ENCODE assay signal across 21 cellular contexts in genomic region chr5:172616136-172616535, GRCh38. TPM values are rescaled to one million over a fixed set of nuclear protein-coding genes. Genes with fewer than 3 reads are reported as not detected.
DNase-seq lines count a peak whose midpoint lies in the region; ATAC-seq and TF ChIP-seq lines count a peak whose summit lies in the region.
"Had no signal": no experiment of that assay in that cellular context is flagged by ENCODE, and none has a peak within 500 bp of the region (broad histone marks: within the 10 kb centered on the region; RNA-seq: fewer than 3 reads in every experiment).

No MANE protein-coding gene starts in this region.

- no peaks in the 10 kb centered on the region for H3K27me3 ChIP-seq in heart right ventricle
- no peaks in the 10 kb centered on the region for H3K27me3 ChIP-seq in uterus
- H3K27me3 ChIP-seq: BLaER1, SJSA1 had no signal

- H3K4me3 ChIP-seq in heart right ventricle (no peak overlapping the region), uterus (no peak overlapping the region)
- H3K4me3 ChIP-seq: BLaER1, GM23248, K562, SJSA1 had no signal

- WGBS in heart right ventricle, 2 donors = 71 to 74% methylated on average over 5 of the region's 5 CpGs

- no peak for DNase-seq in heart right ventricle
- DNase-seq in left ventricle myocardium superior = no peak
- DNase-seq in amniotic epithelial cell (ENCODE audit: low read depth) = peak; percentile 7
- DNase-seq in uterus = no peak
- no peak for DNase-seq in stimulated activated CD8-positive, alpha-beta memory T cell treated with anti-CD3 and anti-CD28 coated beads, Interleukin-4, amount 100 ng/mL, for 48 hours
- DNase-seq in SK-N-DZ (ENCODE audit: low spot score) = no peak
- DNase-seq in NCI-H69 (lab: John Stamatoyannopoulos, UW) = no peak
- DNase-seq: CD4-positive, CD25-positive, alpha-beta regulatory T cell; GM23248; H9; HFFc6; NCI-H1105 treated with DMSO at 0.1 percent for 48 hours; NCI-H146; NCI-H1930; NCI-H2107; NCI-H524; NCI-H774 had no signal

- peak overlapping the region in 2 of 3 experiments; percentile 94 to 97 for H3K27ac Mint-ChIP-seq in nephron
- H3K27ac Mint-ChIP-seq: CD4-positive, CD25-positive, alpha-beta regulatory T cell; H9; HFFc6 had no signal

- H3K9me3 ChIP-seq in heart right ventricle = peaks cover 0 to 28% (median 5%) of the 10 kb centered on the region in 11 donors
- no peaks in the 10 kb centered on the region for H3K9me3 ChIP-seq in uterus
- H3K9me3 ChIP-seq: SJSA1 had no signal

- ATAC-seq in heart right ventricle (no peak), left ventricle myocardium superior (no peak)
- ATAC-seq: K562 had no signal

- H3K4me1 ChIP-seq in heart right ventricle (peaks cover 0 to 18% (median 0%) of the 10 kb centered on the region in 9 donors), uterus (peaks cover 0 to 6% of the 10 kb centered on the region in 2 donors)
- H3K4me1 ChIP-seq: SJSA1 had no signal

- peak overlapping the region in 9 of 10 donors; percentile 29 to 87 (median 68) for H3K27ac ChIP-seq in heart right ventricle
- H3K27ac ChIP-seq in uterus = peak overlapping the region; percentile 70 to 91
- H3K27ac ChIP-seq: BLaER1, GM23248, SJSA1 had no signal

- peaks cover 4% of the 10 kb centered on the region for H3K27me3 Mint-ChIP-seq in nephron (ENCODE audit: low read depth)

- peaks cover 4% of the 10 kb centered on the region for H3K36me3 Mint-ChIP-seq in nephron (ENCODE audit: low read depth)
- H3K36me3 Mint-ChIP-seq: CD4-positive, CD25-positive, alpha-beta regulatory T cell had no signal

- intact Hi-C loops in heart right ventricle (cut with DNase I) (no loop called here), left ventricle myocardium superior (cut with micrococcal nuclease) (no loop called here), uterus (cut with DNase I; ENCODE audit: low total_unique reads) (no loop called here)

- no peak overlapping the region for H3K4me3 Mint-ChIP-seq in nephron
- H3K4me3 Mint-ChIP-seq: CD4-positive, CD25-positive, alpha-beta regulatory T cell; H9; HFFc6 had no signal

- TF ChIP-seq POLR2A in uterus (IDR thresholded peaks at IDR 0.05) = no peak

- H3K9me3 Mint-ChIP-seq in nephron = peaks cover 17% of the 10 kb centered on the region

- TF ChIP-seq CTCF in heart right ventricle (IDR thresholded peaks at IDR 0.05) = no peak
- no peak for TF ChIP-seq CTCF in nephron (IDR thresholded peaks at IDR 0.05; ENCODE audit: unreplicated experiment in 3 of 3)
- no peak for TF ChIP-seq CTCF in uterus (IDR thresholded peaks at IDR 0.05)

- peaks cover 26% of the 10 kb centered on the region for H3K4me1 Mint-ChIP-seq in nephron
- H3K4me1 Mint-ChIP-seq: CD4-positive, CD25-positive, alpha-beta regulatory T cell had no signal

- H3K36me3 ChIP-seq in heart right ventricle (no peaks in the 10 kb centered on the region), uterus (no peaks in the 10 kb centered on the region)
- H3K36me3 ChIP-seq: BLaER1, SJSA1 had no signal

RNA-seq across cellular contexts. Expression of gene NEURL1B, which starts 24.9 kb away (rescaled TPM):
- 10 to 100 TPM; 14.4 to 45.8 (median 21.6) TPM for total RNA-seq in heart right ventricle
- 10 to 100 TPM; 16.7 to 29.1 TPM for polyA plus RNA-seq in heart right ventricle
- total RNA-seq in left ventricle myocardium superior = 32.0 TPM
- total RNA-seq in uterus = 100 to 1,000 TPM in 1 of 4 donors, 10 to 100 TPM in 3; 51.1 to 136 (median 74.1) TPM
- 11.1 and 16.8 TPM in 2 replicates for polyA plus RNA-seq in SK-N-DZ (2014; cell fraction: cytosol; rRNA removed)
- polyA plus RNA-seq in SK-N-DZ (2014; cell fraction: nucleus; rRNA removed) = 18.0 and 21.0 TPM in 2 replicates
- polyA plus RNA-seq: CD4-positive, CD25-positive, alpha-beta regulatory T cell; K562 had no signal
